In the genomic region with DNA sequence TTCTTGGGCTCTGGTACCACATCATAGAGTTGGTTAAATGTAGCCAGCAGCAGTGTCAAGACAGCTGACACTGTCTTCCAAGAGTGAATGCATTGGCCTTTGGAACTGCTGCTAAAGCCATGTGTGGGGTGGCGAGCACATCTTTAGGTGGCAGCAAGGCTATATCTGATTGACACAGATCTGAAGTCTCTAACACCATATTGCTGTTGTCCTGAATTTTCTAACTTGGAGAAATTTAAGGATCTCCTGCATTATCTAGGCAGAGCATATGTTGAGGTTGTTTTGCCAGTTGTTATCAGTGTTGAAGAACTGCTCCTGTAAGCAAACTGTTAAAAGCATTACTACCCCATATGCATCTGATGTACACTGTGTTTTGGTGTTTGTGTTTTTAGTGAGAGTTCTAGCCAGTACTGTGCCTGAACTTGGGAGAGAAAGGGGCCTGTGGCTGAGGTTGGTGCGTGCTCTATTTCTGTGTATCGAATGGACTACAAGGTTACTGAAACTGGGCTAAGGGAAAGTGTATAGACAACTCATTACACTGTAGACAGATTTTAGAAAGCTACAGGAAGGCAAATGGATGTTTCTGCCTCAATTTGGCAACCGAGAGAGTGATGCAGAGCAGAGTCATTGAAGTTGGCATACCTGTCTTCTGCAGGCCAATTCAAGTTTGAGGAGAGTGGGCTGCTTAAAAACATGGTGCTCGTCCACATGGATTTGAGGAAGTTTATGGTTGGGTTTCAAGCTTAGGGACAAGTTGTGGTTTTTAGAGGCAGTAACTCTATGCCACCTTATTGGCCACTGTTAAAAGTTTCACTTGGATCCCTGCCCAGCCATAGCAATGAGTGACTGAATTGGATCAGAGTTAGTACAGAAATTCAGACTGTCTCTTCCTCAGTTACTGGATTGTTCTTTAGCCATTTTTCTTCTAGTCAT, we compare ENCODE assay signal across 1 cellular context.
TF ChIP-seq lines count a peak whose summit lies in the region.

No MANE protein-coding gene starts in this region.

TF ChIP-seq in K562, 482 proteins besides CTCF, POLR2A, EP300 and RAD21 (continued from another document and continues in another):
- TF ChIP-seq, protein P1, sequence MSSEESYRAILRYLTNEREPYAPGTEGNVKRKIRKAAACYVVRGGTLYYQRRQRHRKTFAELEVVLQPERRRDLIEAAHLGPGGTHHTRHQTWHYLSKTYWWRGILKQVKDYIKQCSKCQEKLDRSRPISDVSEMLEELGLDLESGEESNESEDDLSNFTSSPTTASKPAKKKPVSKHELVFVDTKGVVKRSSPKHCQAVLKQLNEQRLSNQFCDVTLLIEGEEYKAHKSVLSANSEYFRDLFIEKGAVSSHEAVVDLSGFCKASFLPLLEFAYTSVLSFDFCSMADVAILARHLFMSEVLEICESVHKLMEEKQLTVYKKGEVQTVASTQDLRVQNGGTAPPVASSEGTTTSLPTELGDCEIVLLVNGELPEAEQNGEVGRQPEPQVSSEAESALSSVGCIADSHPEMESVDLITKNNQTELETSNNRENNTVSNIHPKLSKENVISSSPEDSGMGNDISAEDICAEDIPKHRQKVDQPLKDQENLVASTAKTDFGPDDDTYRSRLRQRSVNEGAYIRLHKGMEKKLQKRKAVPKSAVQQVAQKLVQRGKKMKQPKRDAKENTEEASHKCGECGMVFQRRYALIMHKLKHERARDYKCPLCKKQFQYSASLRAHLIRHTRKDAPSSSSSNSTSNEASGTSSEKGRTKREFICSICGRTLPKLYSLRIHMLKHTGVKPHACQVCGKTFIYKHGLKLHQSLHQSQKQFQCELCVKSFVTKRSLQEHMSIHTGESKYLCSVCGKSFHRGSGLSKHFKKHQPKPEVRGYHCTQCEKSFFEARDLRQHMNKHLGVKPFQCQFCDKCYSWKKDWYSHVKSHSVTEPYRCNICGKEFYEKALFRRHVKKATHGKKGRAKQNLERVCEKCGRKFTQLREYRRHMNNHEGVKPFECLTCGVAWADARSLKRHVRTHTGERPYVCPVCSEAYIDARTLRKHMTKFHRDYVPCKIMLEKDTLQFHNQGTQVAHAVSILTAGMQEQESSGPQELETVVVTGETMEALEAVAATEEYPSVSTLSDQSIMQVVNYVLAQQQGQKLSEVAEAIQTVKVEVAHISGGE (CRISPR knock-in tag; IDR thresholded peaks at IDR 0.05): peak in 1 of 3 experiments; percentile 79; a peak in 1 of 6 replicates
- TF ChIP-seq PBX2 (CRISPR knock-in tag; IDR thresholded peaks at IDR 0.05; ENCODE audit: low read depth) (no peak), PBX2 (tag; conservative IDR thresholded peaks at IDR 0.05; ENCODE audit: low read depth) (peak; percentile 42), TBP (optimal IDR thresholded peaks at IDR 0.05; ENCODE audit: low read depth, low read length) (peak; percentile 46), BACH1 (tag; IDR thresholded peaks at IDR 0.05) (peak; percentile 37; the same call in 1 of the 2 replicates), YBX1 (IDR thresholded peaks at IDR 0.05) (no peak), TOE1 (IDR thresholded peaks at IDR 0.05; ENCODE audit: borderline replicate concordance) (0 out of 2 replicates have a peak, but pooled peaks have one; percentile 65), TOE1 (CRISPR knock-in tag; IDR thresholded peaks at IDR 0.05; ENCODE audit: borderline replicate concordance, low read depth) (no peak), GATA2 (CRISPR knock-in tag; IDR thresholded peaks at IDR 0.05) (peak; percentile 84), GTF2E2 (tag; IDR thresholded peaks at IDR 0.05) (peak; percentile 68; the same call in 1 of the 2 replicates), KDM2B (CRISPR knock-in tag; IDR thresholded peaks at IDR 0.05) (peak; percentile 67; the same call in 1 of the 2 replicates), MAFG (tag; conservative IDR thresholded peaks at IDR 0.05) (peak; percentile 56), ZNF695 (CRISPR knock-in tag; IDR thresholded peaks at IDR 0.05) (no peak), DPF2 (IDR thresholded peaks at IDR 0.05) (peak; percentile 98), MEF2D (tag; conservative IDR thresholded peaks at IDR 0.05; ENCODE audit: low read depth) (peak; percentile 75), MTA1 (IDR thresholded peaks at IDR 0.05; ENCODE audit: borderline replicate concordance) (peak; percentile 79), NCOA1 (IDR thresholded peaks at IDR 0.05; ENCODE audit: low read depth) (peak; percentile 87), MBD1 (CRISPR knock-in tag; IDR thresholded peaks at IDR 0.05) (no peak), ATF7 (IDR thresholded peaks at IDR 0.05) (peak; percentile 74; the same call in 1 of the 2 replicates)
- TF ChIP-seq, protein P2, sequence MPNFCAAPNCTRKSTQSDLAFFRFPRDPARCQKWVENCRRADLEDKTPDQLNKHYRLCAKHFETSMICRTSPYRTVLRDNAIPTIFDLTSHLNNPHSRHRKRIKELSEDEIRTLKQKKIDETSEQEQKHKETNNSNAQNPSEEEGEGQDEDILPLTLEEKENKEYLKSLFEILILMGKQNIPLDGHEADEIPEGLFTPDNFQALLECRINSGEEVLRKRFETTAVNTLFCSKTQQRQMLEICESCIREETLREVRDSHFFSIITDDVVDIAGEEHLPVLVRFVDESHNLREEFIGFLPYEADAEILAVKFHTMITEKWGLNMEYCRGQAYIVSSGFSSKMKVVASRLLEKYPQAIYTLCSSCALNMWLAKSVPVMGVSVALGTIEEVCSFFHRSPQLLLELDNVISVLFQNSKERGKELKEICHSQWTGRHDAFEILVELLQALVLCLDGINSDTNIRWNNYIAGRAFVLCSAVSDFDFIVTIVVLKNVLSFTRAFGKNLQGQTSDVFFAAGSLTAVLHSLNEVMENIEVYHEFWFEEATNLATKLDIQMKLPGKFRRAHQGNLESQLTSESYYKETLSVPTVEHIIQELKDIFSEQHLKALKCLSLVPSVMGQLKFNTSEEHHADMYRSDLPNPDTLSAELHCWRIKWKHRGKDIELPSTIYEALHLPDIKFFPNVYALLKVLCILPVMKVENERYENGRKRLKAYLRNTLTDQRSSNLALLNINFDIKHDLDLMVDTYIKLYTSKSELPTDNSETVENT (CRISPR knock-in tag; IDR thresholded peaks at IDR 0.05): no peak
- TF ChIP-seq, protein P3, sequence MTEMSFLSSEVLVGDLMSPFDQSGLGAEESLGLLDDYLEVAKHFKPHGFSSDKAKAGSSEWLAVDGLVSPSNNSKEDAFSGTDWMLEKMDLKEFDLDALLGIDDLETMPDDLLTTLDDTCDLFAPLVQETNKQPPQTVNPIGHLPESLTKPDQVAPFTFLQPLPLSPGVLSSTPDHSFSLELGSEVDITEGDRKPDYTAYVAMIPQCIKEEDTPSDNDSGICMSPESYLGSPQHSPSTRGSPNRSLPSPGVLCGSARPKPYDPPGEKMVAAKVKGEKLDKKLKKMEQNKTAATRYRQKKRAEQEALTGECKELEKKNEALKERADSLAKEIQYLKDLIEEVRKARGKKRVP (CRISPR knock-in tag; IDR thresholded peaks at IDR 0.05): peak; percentile 16; the same call in 1 of the 2 replicates
- TF ChIP-seq, protein P4, sequence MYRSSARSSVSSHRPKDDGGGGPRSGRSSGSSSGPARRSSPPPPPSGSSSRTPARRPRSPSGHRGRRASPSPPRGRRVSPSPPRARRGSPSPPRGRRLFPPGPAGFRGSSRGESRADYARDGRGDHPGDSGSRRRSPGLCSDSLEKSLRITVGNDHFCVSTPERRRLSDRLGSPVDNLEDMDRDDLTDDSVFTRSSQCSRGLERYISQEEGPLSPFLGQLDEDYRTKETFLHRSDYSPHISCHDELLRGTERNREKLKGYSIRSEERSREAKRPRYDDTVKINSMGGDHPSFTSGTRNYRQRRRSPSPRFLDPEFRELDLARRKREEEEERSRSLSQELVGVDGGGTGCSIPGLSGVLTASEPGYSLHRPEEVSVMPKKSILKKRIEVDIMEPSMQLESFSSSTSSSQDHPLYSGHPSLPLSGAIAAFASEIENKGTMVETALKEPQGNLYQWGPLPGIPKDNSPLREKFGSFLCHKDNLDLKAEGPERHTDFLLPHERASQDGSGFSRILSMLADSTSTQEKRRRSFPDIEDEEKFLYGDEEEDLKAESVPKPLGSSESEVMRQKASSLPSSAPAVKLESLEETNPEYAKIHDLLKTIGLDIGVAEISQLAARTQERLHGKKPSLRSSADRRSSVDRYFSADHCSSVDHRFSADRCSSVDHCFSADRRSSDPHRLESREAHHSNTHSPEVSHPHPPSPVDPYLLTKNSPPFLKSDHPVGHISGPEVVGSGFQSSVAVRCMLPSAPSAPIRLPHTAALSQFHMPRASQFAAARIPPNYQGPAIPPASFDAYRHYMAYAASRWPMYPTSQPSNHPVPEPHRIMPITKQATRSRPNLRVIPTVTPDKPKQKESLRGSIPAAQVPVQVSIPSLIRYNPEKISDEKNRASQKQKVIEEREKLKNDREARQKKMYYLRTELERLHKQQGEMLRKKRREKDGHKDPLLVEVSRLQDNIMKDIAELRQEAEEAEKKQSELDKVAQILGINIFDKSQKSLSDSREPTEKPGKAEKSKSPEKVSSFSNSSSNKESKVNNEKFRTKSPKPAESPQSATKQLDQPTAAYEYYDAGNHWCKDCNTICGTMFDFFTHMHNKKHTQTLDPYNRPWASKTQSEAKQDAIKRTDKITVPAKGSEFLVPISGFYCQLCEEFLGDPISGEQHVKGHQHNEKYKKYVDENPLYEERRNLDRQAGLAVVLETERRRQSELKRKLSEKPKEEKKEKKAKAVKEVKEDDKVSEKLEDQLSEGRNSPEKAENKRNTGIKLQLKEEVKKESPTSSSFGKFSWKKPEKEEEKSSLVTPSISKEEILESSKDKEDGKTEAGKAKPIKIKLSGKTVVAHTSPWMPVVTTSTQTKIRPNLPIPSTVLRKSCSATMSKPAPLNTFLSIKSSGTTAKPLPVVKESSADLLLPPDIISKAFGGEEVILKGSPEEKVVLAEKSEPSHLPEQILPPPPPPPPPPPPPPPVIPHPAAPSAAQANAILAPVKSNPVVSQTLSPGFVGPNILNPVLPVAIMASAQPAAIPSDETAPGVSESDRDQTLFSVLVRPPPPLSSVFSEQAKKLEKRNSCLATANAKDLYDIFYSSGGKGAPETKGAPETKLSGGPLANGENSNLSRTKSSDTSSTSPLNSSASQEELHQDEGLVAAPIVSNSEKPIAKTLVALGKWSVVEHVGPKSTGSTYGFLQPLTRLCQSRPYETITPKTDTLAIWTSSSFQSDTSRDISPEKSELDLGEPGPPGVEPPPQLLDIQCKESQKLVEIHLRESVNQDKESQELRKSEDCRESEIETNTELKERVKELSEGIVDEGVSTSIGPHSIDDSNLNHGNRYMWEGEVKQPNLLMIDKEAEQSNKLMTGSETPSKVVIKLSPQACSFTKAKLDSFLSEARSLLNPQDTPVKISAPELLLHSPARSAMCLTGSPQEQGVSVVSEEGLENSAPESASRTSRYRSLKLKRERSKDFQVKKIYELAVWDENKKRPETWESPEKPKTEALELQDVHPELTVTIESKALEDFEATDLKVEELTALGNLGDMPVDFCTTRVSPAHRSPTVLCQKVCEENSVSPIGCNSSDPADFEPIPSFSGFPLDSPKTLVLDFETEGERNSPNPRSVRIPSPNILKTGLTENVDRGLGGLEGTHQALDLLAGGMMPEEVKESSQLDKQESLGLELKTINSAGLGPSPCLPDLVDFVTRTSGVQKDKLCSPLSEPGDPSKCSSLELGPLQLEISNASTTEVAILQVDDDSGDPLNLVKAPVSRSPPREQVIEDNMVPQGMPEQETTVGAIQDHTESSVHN (IDR thresholded peaks at IDR 0.05; ENCODE audit: borderline replicate concordance in 1 of 2, low read depth in 1 of 2): 0 out of 4 replicates have a peak, but pooled peaks of 1 of the 2 experiments have one; percentile 15
- TF ChIP-seq, protein P5, sequence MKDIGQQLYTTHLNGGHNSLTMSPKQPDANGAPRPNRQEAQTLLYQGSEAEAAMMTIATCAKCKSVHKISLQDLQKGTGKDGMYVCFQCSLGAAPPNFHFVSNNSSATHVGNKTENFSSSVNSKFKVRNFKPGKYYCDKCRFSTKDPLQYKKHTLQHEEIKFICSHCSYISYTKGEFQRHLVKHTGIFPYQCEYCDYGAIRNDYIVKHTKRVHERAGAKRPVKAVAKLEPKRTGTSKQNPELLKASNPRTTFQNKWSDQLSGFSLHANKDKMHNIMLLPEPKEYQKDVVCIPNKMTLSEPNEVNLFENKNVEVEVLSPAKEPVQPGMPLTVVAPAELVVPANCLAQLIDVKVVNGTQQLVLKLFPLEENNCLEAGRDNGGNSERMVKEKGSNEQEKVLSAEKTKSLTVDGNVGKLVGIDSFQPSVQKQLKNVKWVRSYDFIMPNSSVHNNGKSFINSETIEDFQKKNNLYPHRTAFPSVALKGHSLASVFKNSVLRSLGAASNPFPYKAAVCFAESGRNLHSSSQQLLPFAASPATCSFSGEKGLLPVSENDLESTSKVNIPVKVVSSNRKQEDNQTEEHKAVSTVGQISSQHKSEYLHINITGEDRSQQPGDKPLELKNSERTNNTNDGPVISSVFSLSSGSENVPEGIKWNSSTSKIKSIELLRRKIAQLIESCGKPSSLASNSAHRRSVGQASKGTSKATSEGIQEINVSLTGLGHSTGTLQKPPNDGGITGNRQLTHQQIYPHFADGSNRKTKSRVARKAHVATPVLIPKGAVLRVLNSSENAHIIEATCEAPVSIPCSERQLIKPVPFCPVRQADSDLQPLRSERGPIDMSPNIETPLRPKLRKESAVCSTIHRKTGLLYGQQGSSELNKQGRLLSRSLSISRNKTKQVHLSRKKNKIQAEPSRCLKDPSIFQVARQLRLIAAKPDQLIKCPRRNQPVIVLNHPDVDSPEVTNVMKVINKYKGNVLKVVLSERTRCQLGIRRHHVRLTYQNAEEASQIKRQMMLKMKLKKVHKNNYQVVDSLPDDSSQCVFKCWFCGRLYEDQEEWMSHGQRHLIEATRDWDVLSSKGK (CRISPR knock-in tag; IDR thresholded peaks at IDR 0.05): no peak
